Comparison of ENCODE assay signal across 1 cellular context in genomic region chr12:12929696-12930095, GRCh38.
TF ChIP-seq lines count a peak whose summit lies in the region.

No MANE protein-coding gene starts in this region.

TF ChIP-seq in endothelial cell of umbilical vein, 7 proteins besides CTCF, POLR2A, EP300 and RAD21 (continued from another document):
- no peak for TF ChIP-seq MAX (IDR thresholded peaks at IDR 0.05; ENCODE audit: insufficient read depth, insufficient read length)
- TF ChIP-seq JUN (IDR thresholded peaks at IDR 0.05; ENCODE audit: borderline replicate concordance, insufficient read depth, insufficient read length, low read depth), result no peak
- TF ChIP-seq EZH2 (IDR thresholded peaks at IDR 0.05; ENCODE audit: borderline replicate concordance, low read depth, low read length, severe bottlenecking), result no peak
- no peak for TF ChIP-seq FOS (IDR thresholded peaks at IDR 0.05; ENCODE audit: borderline replicate concordance, insufficient read depth, low read length)
- TF ChIP-seq GATA2 (IDR thresholded peaks at IDR 0.05; ENCODE audit: insufficient read depth, insufficient read length, low read depth, low read length), result no peak
